ENCODE assay signal across 12 cellular contexts in genomic region chr4:69054578-69055200, GRCh38. TPM values are rescaled to one million over a fixed set of nuclear protein-coding genes. Genes with fewer than 3 reads are reported as not detected.
DNase-seq lines count a peak whose midpoint lies in the region; ATAC-seq and TF ChIP-seq lines count a peak whose summit lies in the region.
"Had no signal": no experiment of that assay in that cellular context is flagged by ENCODE, and none has a peak within 500 bp of the region (broad histone marks: within the 10 kb centered on the region; RNA-seq: fewer than 3 reads in every experiment).

No MANE protein-coding gene starts in this region.

- H4K20me1 ChIP-seq in smooth muscle cell (ENCODE audit: low read depth) = no peaks in the 10 kb centered on the region

- intact Hi-C loops in esophagus squamous epithelium (cut with DNase I) = no loop called here

- H2AFZ ChIP-seq in smooth muscle cell (ENCODE audit: low read depth) = peak overlapping the region; percentile 33

- H3K79me2 ChIP-seq in smooth muscle cell (ENCODE audit: low read depth) = no peaks in the 10 kb centered on the region

- WGBS in esophagus squamous epithelium, 2 donors = 27 to 52% methylated on average over 6 of the region's 7 CpGs
- 30% methylated on average over 7 of the region's 7 CpGs for WGBS in smooth muscle cell (ENCODE audit: low lambda C conversion rate)

- H3K4me3 ChIP-seq in NB4 (ENCODE audit: low read depth, low read length) (no peak overlapping the region), esophagus squamous epithelium (no peak overlapping the region), smooth muscle cell (no peak overlapping the region)

- H3K4me1 ChIP-seq in esophagus squamous epithelium = peaks cover 4 to 26% (median 7%) of the 10 kb centered on the region in 3 donors
- peaks cover 20% of the 10 kb centered on the region for H3K4me1 ChIP-seq in smooth muscle cell (ENCODE audit: low read depth)

- peak overlapping the region; percentile 34 to 78 (median 60) for H3K27ac ChIP-seq in esophagus squamous epithelium
- peak overlapping the region; percentile 94 for H3K27ac ChIP-seq in smooth muscle cell (ENCODE audit: low read depth)
- H3K27ac ChIP-seq: HL-60 had no signal

- peak; percentile 44 for DNase-seq in NB4 (ENCODE audit: low read depth)
- DNase-seq in esophagus squamous epithelium (lab: John Stamatoyannopoulos, UW) = no peak
- DNase-seq in smooth muscle cell (lab: John Stamatoyannopoulos, UW; ENCODE audit: unreplicated experiment) = no peak
- no peak for DNase-seq in NCI-H345 treated with DMSO at 0.1 percent for 48 hours (lab: John Stamatoyannopoulos, UW; ENCODE audit: unreplicated experiment)
- DNase-seq in NOMO-1 treated with DMSO at 0.1 percent for 48 hours (lab: John Stamatoyannopoulos, UW; ENCODE audit: unreplicated experiment) = no peak
- DNase-seq: activated CD8-positive, alpha-beta memory T cell treated with anti-CD3 and anti-CD28 coated beads, Interleukin-2, amount 10 ng/mL, durations not matched to agents 7 days and 5 days; effector memory CD4-positive, alpha-beta T cell had no signal

- no peaks in the 10 kb centered on the region for H3K9me3 ChIP-seq in esophagus squamous epithelium
- H3K9me3 ChIP-seq in smooth muscle cell (replicated peaks; ENCODE audit: low read depth) = no peaks in the 10 kb centered on the region

- ATAC-seq in GM19452 (IDR thresholded peaks at IDR 0.05; ENCODE audit: unreplicated experiment) (peak; percentile 46), HG03439 (IDR thresholded peaks at IDR 0.05; ENCODE audit: unreplicated experiment) (no peak), GM19455 (IDR thresholded peaks at IDR 0.05; ENCODE audit: unreplicated experiment) (no peak)
- ATAC-seq: activated CD8-positive, alpha-beta memory T cell treated with anti-CD3 and anti-CD28 coated beads, Interleukin-2, amount 10 ng/mL, durations not matched to agents 7 days and 5 days had no signal

- peaks cover 5% of the 10 kb centered on the region for H3F3A ChIP-seq in smooth muscle cell (ENCODE audit: low read depth)

- H3K27me3 ChIP-seq in esophagus squamous epithelium (no peaks in the 10 kb centered on the region), smooth muscle cell (ENCODE audit: low read depth) (no peaks in the 10 kb centered on the region)

- no peak for TF ChIP-seq CTCF in NB4 (IDR thresholded peaks at IDR 0.05; ENCODE audit: low read depth, low read length)
- no peak for TF ChIP-seq CTCF in esophagus squamous epithelium (IDR thresholded peaks at IDR 0.05)
- no peak for TF ChIP-seq CTCF in smooth muscle cell (IDR thresholded peaks at IDR 0.05; ENCODE audit: borderline replicate concordance, insufficient read depth, poor library complexity, severe bottlenecking)

- H3K36me3 ChIP-seq in esophagus squamous epithelium (no peaks in the 10 kb centered on the region), smooth muscle cell (ENCODE audit: low read depth) (no peaks in the 10 kb centered on the region)

- H3K9ac ChIP-seq in smooth muscle cell (ENCODE audit: low read depth) = peak overlapping the region; percentile 67

- TF ChIP-seq POLR2A in NB4 (IDR thresholded peaks at IDR 0.05; ENCODE audit: extremely low read depth, insufficient read length) (no peak), esophagus squamous epithelium (IDR thresholded peaks at IDR 0.05) (no peak)

- H3K4me2 ChIP-seq in smooth muscle cell = peak overlapping the region; percentile 50

RNA-seq across cellular contexts. Expression of gene UGT2B7, which starts 41.6 kb away (rescaled TPM):
- total RNA-seq in esophagus squamous epithelium (not detected), smooth muscle cell (0.45 and 6.5 TPM in 2 replicates)
- 2.6 and 3.6 TPM in 2 replicates for polyA plus RNA-seq in smooth muscle cell
- total RNA-seq: activated CD8-positive, alpha-beta memory T cell treated with anti-CD3 and anti-CD28 coated beads, Interleukin-2, amount 10 ng/mL, durations not matched to agents 7 days and 5 days had no signal
- polyA plus RNA-seq: neural cell had no signal
